Comparison of ENCODE assay signal across 4 cellular contexts in genomic region chr6:4471515-4471914, GRCh38.
A peak's percentile ranks its signal among the peaks of the same experiment; 100 is the strongest.
DNase-seq lines count a peak whose midpoint lies in the region; ATAC-seq, FAIRE-seq and TF ChIP-seq lines count a peak whose summit lies in the region.
"Not testable (repeated sequence)": the region's sequence is repeated elsewhere in the genome, so short reads cannot be mapped to it uniquely, and the experiment has no call there.

No MANE protein-coding gene starts in this region.

- not testable (repeated sequence) for H4K8ac ChIP-seq in H1 (ENCODE audit: extremely low read depth, insufficient read depth, low read length)

- not testable (repeated sequence) for H3K9me3 ChIP-seq in HEK293 (ENCODE audit: control insufficient read depth, insufficient read depth, low read depth, low read length); K562 (replicated peaks; ENCODE audit: control insufficient read depth, insufficient read depth, low read depth, low read length); H1 (ENCODE audit: insufficient read depth in 2 of 2, low read depth in 1 of 2, low read length in 1 of 2)

- CTCF ChIA-PET in HEK293 (lab: Yijun Ruan, JAX); K562 (lab: Yijun Ruan, JAX; ENCODE audit: low intra/inter-chr PET ratio): not testable (repeated sequence)
- CTCF ChIA-PET in H1 (lab: Charles Lee; ENCODE audit: partially characterized antibody): interaction anchor here (0.5 to 1.0 kb wide), 2 partner anchors 46 to 1536 kb away, joined by 3 read pairs; no protein-coding TSS in a partner anchor

- H2AFZ ChIP-seq in K562 (ENCODE audit: low read depth, low read length); H1 (ENCODE audit: low read length): not testable (repeated sequence)

- not testable (repeated sequence) for H3K27ac ChIP-seq in HEK293 (ENCODE audit: extremely low read depth, low read depth, low read length); K562 (ENCODE audit: extremely low read depth, low read depth, low read length); H1 (ENCODE audit: low read depth, low read length)

- not testable (repeated sequence) for FAIRE-seq in K562 (lab: Jason Lieb, UNC); H1 (lab: Jason Lieb, UNC)

- not testable (repeated sequence) for TF ChIP-seq POLR2A in K562 (conservative IDR thresholded peaks at IDR 0.05); H1 (IDR thresholded peaks at IDR 0.05; ENCODE audit: control extremely low read depth in 1 of 2, low read depth in 2 of 2, low read length in 2 of 2)

- WGBS in K562 (ENCODE audit: insufficient coverage, low coverage, missing lambda C conversion rate): 4% methylated on average over 4 of the region's 4 CpGs
- WGBS in H1 (ENCODE audit: extremely low coverage in 1 of 2, insufficient coverage in 1 of 2, insufficient read length in 1 of 2, insufficient replicate concordance in 2 of 2, low coverage in 1 of 2, low lambda C conversion rate in 2 of 2, missing lambda C conversion rate in 1 of 2), 2 experiments: 82% methylated on average over 4 of the region's 4 CpGs; no CpG with 5 or more reads in 1 of the 2 experiments

- not testable (repeated sequence) for H3K4me1 Mint-ChIP-seq in endothelial cell (ENCODE audit: unreplicated experiment)

- H3K4me2 ChIP-seq in K562 (ENCODE audit: insufficient read depth, low read length); H1 (ENCODE audit: insufficient read depth in 1 of 2, low read depth in 2 of 2, low read length in 2 of 2): not testable (repeated sequence)

- peaks cover 20% of the 10 kb centered on the region for H3K9me3 Mint-ChIP-seq in endothelial cell (ENCODE audit: unreplicated experiment)

- H3K56ac ChIP-seq in H1 (replicated peaks; ENCODE audit: insufficient read length, low read depth, low read length): not testable (repeated sequence)

- not testable (repeated sequence) for H3K27ac Mint-ChIP-seq in endothelial cell (ENCODE audit: unreplicated experiment)

- not testable (repeated sequence) for TF ChIP-seq EP300 in K562 (IDR thresholded peaks at IDR 0.05; ENCODE audit: low read length); H1 (IDR thresholded peaks at IDR 0.05; ENCODE audit: borderline replicate concordance in 1 of 2, low read depth in 2 of 2, low read length in 2 of 2)

- in situ Hi-C loops in K562 (cut with MboI): not testable (repeated sequence)

- not testable (repeated sequence) for H3K4me3 ChIP-seq in HEK293 (ENCODE audit: low read depth, low read length); K562; H1 (ENCODE audit: extremely low read depth in 1 of 4, insufficient read depth in 2 of 4, low read depth in 3 of 4, low read length in 4 of 4)

- not testable (repeated sequence) for H3K4me1 ChIP-seq in HEK293 (ENCODE audit: control insufficient read depth, insufficient read depth, low read length); K562 (replicated peaks in 1 of 2; ENCODE audit: control insufficient read depth in 2 of 2, insufficient read depth in 2 of 2, low read length in 2 of 2)
- peaks cover 0 to 13% (median 4%) of the 10 kb centered on the region in 4 experiments; a peak in 3 of 7 replicates for H3K4me1 ChIP-seq in H1 (replicated peaks in 1 of 4; ENCODE audit: control insufficient read depth in 3 of 4, insufficient read depth in 4 of 4, low read length in 3 of 4)

- not testable (repeated sequence) for H3K36me3 ChIP-seq in HEK293 (ENCODE audit: control insufficient read depth in 2 of 2, insufficient read depth in 1 of 2, low read length in 2 of 2); K562 (ENCODE audit: control insufficient read depth, insufficient read depth, low read length); H1 (ENCODE audit: control insufficient read depth in 2 of 4, insufficient read depth in 4 of 4, low read length in 3 of 4)

- H2BK20ac ChIP-seq in H1 (ENCODE audit: low read length): 0 out of 2 replicates have a peak overlapping the region, but pooled peaks have one; percentile 55

- ATAC-seq in K562: not testable (repeated sequence)

- not testable (repeated sequence) for H3K9me1 ChIP-seq in K562 (ENCODE audit: control insufficient read depth, insufficient read depth, low read length)

- not testable (repeated sequence) for H3K79me1 ChIP-seq in H1 (ENCODE audit: low read depth, low read length)

- H3K79me2 ChIP-seq in K562 (ENCODE audit: control insufficient read depth, insufficient read depth, low read length); H1 (ENCODE audit: control insufficient read depth in 1 of 2, insufficient read depth in 2 of 2, low read length in 2 of 2): not testable (repeated sequence)

- intact Hi-C loops in K562 (cut with micrococcal nuclease): not testable (repeated sequence)

- not testable (repeated sequence) for H4K5ac ChIP-seq in H1 (ENCODE audit: insufficient read length, low read depth, low read length)

- peaks cover 0 to 10% of the 10 kb centered on the region in 2 experiments; a peak in 3 of 5 replicates for H3K27me3 ChIP-seq in K562 (ENCODE audit: control insufficient read depth in 2 of 2, insufficient read depth in 2 of 2, low read length in 2 of 2)
- H3K27me3 ChIP-seq in H1 (replicated peaks in 1 of 4; ENCODE audit: control insufficient read depth in 3 of 4, extremely low read depth in 1 of 4, insufficient read depth in 3 of 4, low read length in 3 of 4): not testable (repeated sequence)

- H3K27me3 Mint-ChIP-seq in endothelial cell (ENCODE audit: unreplicated experiment): not testable (repeated sequence)

- H2BK5ac ChIP-seq in H1 (ENCODE audit: low read depth, low read length): not testable (repeated sequence)

- not testable (repeated sequence) for DNase-seq in K562 (ENCODE audit: extremely low read depth in 1 of 4, low spot score in 3 of 4); H1 (ENCODE audit: low read depth in 1 of 2, low spot score in 2 of 2); endothelial cell (ENCODE audit: low spot score)

- BruUV-seq in K562 (replicated peaks; lab: Mats Ljungman, UMichigan): not testable (repeated sequence)

- not testable (repeated sequence) for TF ChIP-seq CTCF in HEK293 (tag by site-specific recombination; IDR thresholded peaks at IDR 0.05); K562 (IDR thresholded peaks at IDR 0.05 in 2 of 3, conservative IDR thresholded peaks at IDR 0.05 in 1 of 3; ENCODE audit: insufficient read depth in 2 of 3, low read depth in 1 of 3, low read length in 3 of 3); H1 (IDR thresholded peaks at IDR 0.05; ENCODE audit: control extremely low read depth in 1 of 3, insufficient read depth in 1 of 3, low read depth in 1 of 3, low read length in 3 of 3); endothelial cell (IDR thresholded peaks at IDR 0.05; ENCODE audit: unreplicated experiment)

- H3K4me3 Mint-ChIP-seq in endothelial cell (ENCODE audit: unreplicated experiment): peak overlapping the region; percentile 65

- not testable (repeated sequence) for H4K20me1 ChIP-seq in K562 (replicated peaks; ENCODE audit: control insufficient read depth, insufficient read depth, low read length); H1 (replicated peaks in 1 of 2; ENCODE audit: control insufficient read depth in 1 of 2, insufficient read depth in 2 of 2, low read length in 2 of 2)

- H3K4ac ChIP-seq in H1 (replicated peaks; ENCODE audit: insufficient read length, low read depth, low read length): not testable (repeated sequence)

- H3K18ac ChIP-seq in H1 (ENCODE audit: extremely low read depth, low read length): not testable (repeated sequence)

- H3K23ac ChIP-seq in H1 (ENCODE audit: insufficient read length): not testable (repeated sequence)

- not testable (repeated sequence) for H4K91ac ChIP-seq in H1 (replicated peaks; ENCODE audit: insufficient read length, low read length)

- POLR2A ChIA-PET in HEK293 (lab: Yijun Ruan, JAX); K562 (lab: Yijun Ruan, JAX): not testable (repeated sequence)
- POLR2A ChIA-PET in H1 (lab: Charles Lee; ENCODE audit: partially characterized antibody): interaction anchor here (0.8 kb wide), 2 partner anchors 10 to 335 kb away, joined by 3 to 4 read pairs; no protein-coding TSS in a partner anchor

- not testable (repeated sequence) for H2BK15ac ChIP-seq in H1 (ENCODE audit: low read length)

- H2AK5ac ChIP-seq in H1 (ENCODE audit: low read depth, low read length): not testable (repeated sequence)

- H3K9ac ChIP-seq in K562 (ENCODE audit: insufficient read depth in 1 of 2, low read depth in 2 of 2, low read length in 2 of 2); H1 (replicated peaks in 1 of 4; ENCODE audit: extremely low read depth in 1 of 4, low read depth in 3 of 4, low read length in 3 of 4): not testable (repeated sequence)

- H2BK12ac ChIP-seq in H1 (ENCODE audit: low read depth, low read length): not testable (repeated sequence)

- H3K14ac ChIP-seq in H1 (ENCODE audit: insufficient read length): not testable (repeated sequence)

- not testable (repeated sequence) for H2BK120ac ChIP-seq in H1 (replicated peaks; ENCODE audit: low read depth, low read length)

- TF ChIP-seq RAD21 in K562 (CRISPR knock-in tag; conservative IDR thresholded peaks at IDR 0.05 in 1 of 2, IDR thresholded peaks at IDR 0.05 in 1 of 2); H1 (IDR thresholded peaks at IDR 0.05 in 1 of 2, conservative IDR thresholded peaks at IDR 0.05 in 1 of 2; ENCODE audit: low read depth in 2 of 2, low read length in 2 of 2): not testable (repeated sequence)

- peaks cover 12% of the 10 kb centered on the region for H3K36me3 Mint-ChIP-seq in endothelial cell (ENCODE audit: low read depth, unreplicated experiment)

- H3K23me2 ChIP-seq in H1 (ENCODE audit: low read depth, low read length): not testable (repeated sequence)

TF ChIP-seq in HEK293, 187 proteins besides CTCF, POLR2A, EP300 and RAD21:
- 0 out of 2 replicates have a peak, but pooled peaks have one; percentile 29 for TF ChIP-seq ZNF561 (tag by site-specific recombination; IDR thresholded peaks at IDR 0.05; ENCODE audit: borderline replicate concordance)
- peak; percentile 70 for TF ChIP-seq SETDB1 (IDR thresholded peaks at IDR 0.05; ENCODE audit: insufficient read length, low read length)

TF ChIP-seq in H1, 55 proteins besides CTCF, POLR2A, EP300 and RAD21:
- 0 out of 2 replicates have a peak, but pooled peaks have one; percentile 64 for TF ChIP-seq E2F6 (IDR thresholded peaks at IDR 0.05)
